15 cellular contexts compared by ENCODE assay signal in the genomic region with DNA sequence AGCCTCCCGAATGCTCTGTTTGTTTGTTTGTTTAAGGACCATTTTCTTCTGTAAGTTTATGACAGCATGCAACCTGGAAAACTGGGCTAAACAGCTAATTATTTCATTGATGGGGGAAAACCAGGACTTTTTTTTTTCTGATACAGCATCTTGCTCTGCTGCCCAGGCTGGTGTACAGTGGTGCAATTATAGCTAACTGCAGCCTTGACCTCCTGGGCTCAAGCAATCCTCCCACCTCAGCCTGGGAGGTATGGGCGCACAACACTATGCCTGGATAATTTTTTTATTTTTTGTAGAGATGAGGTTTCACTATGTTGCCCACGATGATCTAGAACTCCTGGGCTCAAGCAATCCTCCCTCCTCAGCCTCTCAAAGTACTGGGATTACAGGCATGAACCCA.
"Had no signal": no experiment of that assay in that cellular context is flagged by ENCODE, and none has a peak within 500 bp of the region (broad histone marks: within the 10 kb centered on the region; RNA-seq: fewer than 3 reads in every experiment).

No MANE protein-coding gene starts in this region.

- H3K9me3 Mint-ChIP-seq: memory B cell, nephron progenitor cell, type B pancreatic cell had no signal

- H3K27me3 Mint-ChIP-seq: memory B cell, type B pancreatic cell had no signal

- H3K4me3 Mint-ChIP-seq: memory B cell, mesothelial cell of epicardium, nephron progenitor cell, type B pancreatic cell had no signal

- DNase-seq: effector CD8-positive, alpha-beta T cell; foreskin melanocyte; heart right ventricle; hypothalamus; islet precursor cell; left ventricle myocardium inferior; lower lobe of right lung; nephron progenitor cell; sigmoid colon; stimulated activated CD4-positive, alpha-beta T cell treated with anti-CD3 and anti-CD28 coated beads, Interleukin-2, amount 100 ng/mL, for 48 hours; stimulated activated naive CD8-positive, alpha-beta T cell treated with anti-CD3 and anti-CD28 coated beads, Interleukin-15, Interleukin-2, amounts not matched to agents 100 U/mL and 50 U/mL, for 24 hours; thyroid gland had no signal

- ATAC-seq: lower lobe of right lung; stimulated activated naive CD8-positive, alpha-beta T cell treated with anti-CD3 and anti-CD28 coated beads, Interleukin-15, Interleukin-2, amounts not matched to agents 100 U/mL and 50 U/mL, for 24 hours had no signal

- H3K27ac Mint-ChIP-seq: mesothelial cell of epicardium, nephron progenitor cell, type B pancreatic cell had no signal
